Comparison of ENCODE assay signal across 21 cellular contexts in the genomic region with DNA sequence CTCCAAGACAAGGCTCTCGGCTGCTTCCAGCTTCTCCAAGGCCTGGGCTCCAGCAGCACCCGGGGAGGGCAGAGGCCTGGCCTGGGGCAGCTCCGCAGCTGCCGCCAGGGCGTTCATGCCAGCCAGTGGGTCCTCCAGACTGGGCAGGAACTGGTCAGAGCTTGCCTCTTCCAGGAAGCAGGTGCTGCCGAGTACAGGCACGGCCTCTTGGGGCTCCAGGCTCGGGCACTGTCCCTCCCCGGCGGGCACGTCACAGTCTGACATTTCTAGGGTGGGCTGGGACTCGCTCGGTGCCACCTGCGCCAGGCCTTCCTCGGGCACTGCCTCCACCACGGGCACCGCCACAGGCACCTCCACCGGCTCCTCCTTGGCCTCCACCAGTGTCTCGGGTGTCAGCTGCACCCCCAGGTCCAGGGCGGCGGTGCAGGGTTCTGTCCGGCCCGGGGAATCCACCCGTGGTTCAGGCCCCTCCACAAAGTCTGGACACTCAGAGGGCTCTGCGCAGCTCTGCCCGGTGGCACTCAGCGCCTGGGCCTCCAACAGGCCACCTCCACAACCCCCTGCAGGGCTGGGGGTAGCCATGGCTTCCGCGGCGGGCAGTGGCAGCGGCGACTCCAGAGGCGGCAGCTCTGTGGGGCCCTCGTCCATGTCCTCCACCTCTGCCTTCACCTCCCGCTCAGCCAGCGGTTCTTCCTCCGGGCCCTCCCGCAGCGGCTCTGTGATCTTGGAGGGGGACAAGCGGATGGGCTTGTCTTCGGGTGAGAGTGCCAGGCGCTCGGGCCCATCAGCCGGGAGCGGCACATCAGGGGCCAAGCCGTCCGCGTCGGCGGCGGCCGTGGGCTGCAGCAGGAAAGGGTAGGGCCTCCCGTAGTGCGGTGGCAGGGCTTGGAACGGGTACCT. TPM values are rescaled to one million over a fixed set of nuclear protein-coding genes. Genes with fewer than 3 reads are reported as not detected.
A peak's percentile ranks its signal among the peaks of the same experiment; 100 is the strongest.
DNase-seq lines count a peak whose midpoint lies in the region; ATAC-seq, FAIRE-seq and TF ChIP-seq lines count a peak whose summit lies in the region.
"Had no signal": no experiment of that assay in that cellular context is flagged by ENCODE, and none has a peak within 500 bp of the region (broad histone marks: within the 10 kb centered on the region; RNA-seq: fewer than 3 reads in every experiment).

No MANE protein-coding gene starts in this region.

- intact Hi-C loops in Calu3 (cut with micrococcal nuclease; ENCODE audit: unreplicated experiment): no loop called here
- intact Hi-C loops in Panc1 (cut with micrococcal nuclease; ENCODE audit: unreplicated experiment): no loop called here
- intact Hi-C loops in endothelial cell of umbilical vein (cut with micrococcal nuclease): no loop called here
- intact Hi-C loops in Right ventricle myocardium superior (cut with DNase I): no loop called here

- H3K36me3 Mint-ChIP-seq in Calu3 (ENCODE audit: insufficient read depth, unreplicated experiment) (peaks cover 92% of the 10 kb centered on the region), progenitor cell of endocrine pancreas (ENCODE audit: insufficient read depth) (peaks cover 22% of the 10 kb centered on the region)
- H3K36me3 Mint-ChIP-seq in activated CD4-positive, alpha-beta T cell treated with anti-CD3 and anti-CD28 coated beads, Interleukin-2, amount 10 ng/mL, durations not matched to agents 7 days and 5 days (ENCODE audit: low read depth): peaks cover 23% of the 10 kb centered on the region

- no peak overlapping the region for H3K4me3 ChIP-seq in Panc1 (ENCODE audit: low read depth in 2 of 2, low read length in 2 of 2)
- no peak overlapping the region for H3K4me3 ChIP-seq in endothelial cell of umbilical vein (replicated peaks in 1 of 3; ENCODE audit: insufficient read depth in 1 of 3, low read depth in 1 of 3, low read length in 3 of 3)
- H3K4me3 ChIP-seq: A549; BLaER1 treated with 17β-estradiol and CSF1 and Interleukin-3, amounts not matched to agents 10 nM and 100 nM; PC-9 had no signal

- CTCF ChIA-PET in Calu3 (lab: Charles Lee) (interaction anchor here (1.6 kb wide), 1 partner anchor 130 kb away, joined by 3 read pairs; no protein-coding TSS in a partner anchor), Panc1 (lab: Charles Lee) (no interaction called here), endothelial cell of umbilical vein (lab: Charles Lee) (interaction anchor here (0.6 to 0.9 kb wide), 3 partner anchors 16 to 131 kb away, joined by 3 to 4 read pairs (median 3); no protein-coding TSS in a partner anchor)
- CTCF ChIA-PET in activated CD4-positive, alpha-beta T cell treated with anti-CD3 and anti-CD28 coated beads, Interleukin-2, amount 10 ng/mL, durations not matched to agents 7 days and 5 days (lab: Charles Lee): no interaction called here

- H3K4me1 ChIP-seq in Panc1 (ENCODE audit: control insufficient read depth, insufficient read depth, low read length): peaks cover 7% of the 10 kb centered on the region
- H3K4me1 ChIP-seq in endothelial cell of umbilical vein (ENCODE audit: control insufficient read depth, extremely low read depth, insufficient read depth, low read length): no peaks in the 10 kb centered on the region
- H3K4me1 ChIP-seq: A549 had no signal

- ATAC-seq in Panc1: no peak
- no peak for ATAC-seq in Right ventricle myocardium superior (ENCODE audit: poor library complexity)
- no peak for ATAC-seq in GM19023 (IDR thresholded peaks at IDR 0.05; ENCODE audit: unreplicated experiment)
- ATAC-seq: A549; CD8-positive, alpha-beta T cell had no signal

- H3K27me3 Mint-ChIP-seq in Calu3 (ENCODE audit: unreplicated experiment) (no peaks in the 10 kb centered on the region), progenitor cell of endocrine pancreas (no peaks in the 10 kb centered on the region)
- no peaks in the 10 kb centered on the region for H3K27me3 Mint-ChIP-seq in activated CD4-positive, alpha-beta T cell treated with anti-CD3 and anti-CD28 coated beads, Interleukin-2, amount 10 ng/mL, durations not matched to agents 7 days and 5 days

- no peak overlapping the region for H2AFZ ChIP-seq in endothelial cell of umbilical vein (ENCODE audit: low read depth, low read length)
- H2AFZ ChIP-seq: PC-9 had no signal

- H3K4me2 ChIP-seq in endothelial cell of umbilical vein (ENCODE audit: insufficient read depth, low read length): no peak overlapping the region
- H3K4me2 ChIP-seq: A549; BLaER1 treated with 17β-estradiol and CSF1 and Interleukin-3, amounts not matched to agents 10 nM and 100 nM; PC-9 had no signal

- H3K4me1 Mint-ChIP-seq in Calu3 (ENCODE audit: low read depth, unreplicated experiment) (peaks cover 10% of the 10 kb centered on the region), progenitor cell of endocrine pancreas (ENCODE audit: low read depth) (no peaks in the 10 kb centered on the region)
- peaks cover 8% of the 10 kb centered on the region for H3K4me1 Mint-ChIP-seq in activated CD4-positive, alpha-beta T cell treated with anti-CD3 and anti-CD28 coated beads, Interleukin-2, amount 10 ng/mL, durations not matched to agents 7 days and 5 days

- TF ChIP-seq CTCF in Calu3 (IDR thresholded peaks at IDR 0.05; ENCODE audit: unreplicated experiment): no peak
- no peak for TF ChIP-seq CTCF in Panc1 (IDR thresholded peaks at IDR 0.05)
- no peak for TF ChIP-seq CTCF in endothelial cell of umbilical vein (IDR thresholded peaks at IDR 0.05; ENCODE audit: extremely low read depth in 1 of 2, insufficient read depth in 1 of 2, low read depth in 1 of 2, low read length in 2 of 2)
- no peak for TF ChIP-seq CTCF in progenitor cell of endocrine pancreas (IDR thresholded peaks at IDR 0.05; ENCODE audit: unreplicated experiment)

- no peaks in the 10 kb centered on the region for H3K9me1 ChIP-seq in endothelial cell of umbilical vein (replicated peaks; ENCODE audit: control insufficient read depth, extremely low read depth, insufficient read depth, low read length)

- H3K9me3 Mint-ChIP-seq in Calu3 (ENCODE audit: low read depth, unreplicated experiment): no peaks in the 10 kb centered on the region
- H3K9me3 Mint-ChIP-seq in progenitor cell of endocrine pancreas (ENCODE audit: low read depth): no peaks in the 10 kb centered on the region
- no peaks in the 10 kb centered on the region for H3K9me3 Mint-ChIP-seq in activated CD4-positive, alpha-beta T cell treated with anti-CD3 and anti-CD28 coated beads, Interleukin-2, amount 10 ng/mL, durations not matched to agents 7 days and 5 days
- H3K9me3 Mint-ChIP-seq: CD8-positive, alpha-beta T cell had no signal

- H4K20me1 ChIP-seq in endothelial cell of umbilical vein (replicated peaks; ENCODE audit: control insufficient read depth, extremely low read depth, insufficient read depth, low read length): no peaks in the 10 kb centered on the region

- TF ChIP-seq POLR2A in endothelial cell of umbilical vein (IDR thresholded peaks at IDR 0.05; ENCODE audit: low read depth, low read length): no peak

- peaks cover 5% of the 10 kb centered on the region for H3K79me2 ChIP-seq in endothelial cell of umbilical vein (ENCODE audit: control insufficient read depth, insufficient read depth, low read length)

- H3K36me3 ChIP-seq in Panc1 (ENCODE audit: control insufficient read depth, insufficient read depth, low read length) (peaks cover 5% of the 10 kb centered on the region; the same call in 1 of the 2 replicates), endothelial cell of umbilical vein (ENCODE audit: control insufficient read depth in 2 of 2, extremely low read depth in 1 of 2, insufficient read depth in 2 of 2, low read length in 2 of 2) (peaks cover 0 to 43% of the 10 kb centered on the region in 2 experiments)

- H3K9ac ChIP-seq in endothelial cell of umbilical vein (replicated peaks; ENCODE audit: extremely low read depth, insufficient read depth, low read length): no peak overlapping the region

- BruUV-seq in Calu3 (replicated peaks; lab: Mats Ljungman, UMichigan) (TSS peak; percentile 42), Panc1 (replicated peaks; lab: Mats Ljungman, UMichigan) (TSS peak; percentile 54), endothelial cell of umbilical vein (replicated peaks; lab: Mats Ljungman, UMichigan) (TSS peak; percentile 80)

- no peak for DNase-seq in Calu3
- no peak for DNase-seq in Panc1 (ENCODE audit: low read depth, low spot score)
- DNase-seq in endothelial cell of umbilical vein (ENCODE audit: low read depth, low spot score): no peak
- DNase-seq in progenitor cell of endocrine pancreas (ENCODE audit: low spot score, unreplicated experiment): no peak
- DNase-seq in inferior parietal cortex (ENCODE audit: extremely low spot score): no peak
- no peak for DNase-seq in activated CD4-positive, alpha-beta T cell treated with anti-CD3 and anti-CD28 coated beads, Interleukin-2, amount 10 ng/mL, durations not matched to agents 7 days and 5 days
- no peak for DNase-seq in Right ventricle myocardium superior
- DNase-seq: CD8-positive, alpha-beta T cell; DMS79 treated with DMSO at 0.1 percent for 48 hours; H7; MV-4-11; NCI-H187; NCI-H2107; NCI-H2227 treated with DMSO at 0.1 percent for 48 hours; NCI-H510A treated with DMSO at 0.1 percent for 48 hours; NCI-H82; SW 1271 had no signal

- H3K4me3 Mint-ChIP-seq in Calu3 (ENCODE audit: low read depth, unreplicated experiment) (no peak overlapping the region), progenitor cell of endocrine pancreas (ENCODE audit: low read depth) (no peak overlapping the region)
- H3K4me3 Mint-ChIP-seq in activated CD4-positive, alpha-beta T cell treated with anti-CD3 and anti-CD28 coated beads, Interleukin-2, amount 10 ng/mL, durations not matched to agents 7 days and 5 days: no peak overlapping the region
- H3K4me3 Mint-ChIP-seq: CD8-positive, alpha-beta T cell had no signal

- FAIRE-seq in endothelial cell of umbilical vein (lab: Jason Lieb, UNC): no peak
- FAIRE-seq: A549 had no signal

- H3K27ac ChIP-seq in Panc1 (ENCODE audit: low read length): no peak overlapping the region
- no peak overlapping the region for H3K27ac ChIP-seq in endothelial cell of umbilical vein (ENCODE audit: insufficient read depth, low read depth, low read length)
- H3K27ac ChIP-seq: A549; BLaER1 treated with 17β-estradiol and CSF1 and Interleukin-3, amounts not matched to agents 10 nM and 100 nM; PC-9 had no signal

- dilution Hi-C loops in endothelial cell of umbilical vein (cut with MboI; ENCODE audit: extremely low pct_ligation_motif_present, low sequenced_read_pairs): no loop called here

- H3K9me3 ChIP-seq in Panc1 (ENCODE audit: control insufficient read depth, insufficient read depth, low read depth, low read length): no peaks in the 10 kb centered on the region
- no peaks in the 10 kb centered on the region for H3K9me3 ChIP-seq in endothelial cell of umbilical vein (replicated peaks; ENCODE audit: control insufficient read depth, insufficient read depth, low read length)
- H3K9me3 ChIP-seq: A549; BLaER1 treated with 17β-estradiol and CSF1 and Interleukin-3, amounts not matched to agents 10 nM and 100 nM had no signal

- POLR2A ChIA-PET in Panc1 (lab: Charles Lee) (no interaction called here), endothelial cell of umbilical vein (lab: Charles Lee) (no interaction called here)
- POLR2A ChIA-PET in activated CD4-positive, alpha-beta T cell treated with anti-CD3 and anti-CD28 coated beads, Interleukin-2, amount 10 ng/mL, durations not matched to agents 7 days and 5 days (lab: Charles Lee): no interaction called here

- in situ Hi-C loops in Panc1 (cut with HindIII; ENCODE audit: low pct_unique_long_range_greater_than_20kb, low sequenced_read_pairs): no loop called here

- H3K27me3 ChIP-seq in Panc1 (ENCODE audit: control insufficient read depth, insufficient read depth, low read length): no peaks in the 10 kb centered on the region
- no peaks in the 10 kb centered on the region for H3K27me3 ChIP-seq in endothelial cell of umbilical vein (ENCODE audit: control insufficient read depth in 2 of 2, insufficient read depth in 2 of 2, low read length in 2 of 2)
- H3K27me3 ChIP-seq: BLaER1 treated with 17β-estradiol and CSF1 and Interleukin-3, amounts not matched to agents 10 nM and 100 nM had no signal

- H3K27ac Mint-ChIP-seq in Calu3 (ENCODE audit: unreplicated experiment): peak overlapping the region; percentile 25
- H3K27ac Mint-ChIP-seq in progenitor cell of endocrine pancreas: peak overlapping the region; percentile 64
- H3K27ac Mint-ChIP-seq in activated CD4-positive, alpha-beta T cell treated with anti-CD3 and anti-CD28 coated beads, Interleukin-2, amount 10 ng/mL, durations not matched to agents 7 days and 5 days: no peak overlapping the region
- H3K27ac Mint-ChIP-seq: CD8-positive, alpha-beta T cell had no signal

RNA-seq across cellular contexts. Expression of gene TNRC18, which starts 52.9 kb away (rescaled TPM):
- total RNA-seq in Calu3 (2022) (213 and 218 TPM in 2 replicates), Panc1 (2021; ENCODE audit: unreplicated experiment) (148 TPM), endothelial cell of umbilical vein (64.6 and 65.0 TPM in 2 replicates), progenitor cell of endocrine pancreas (190 and 197 TPM in 2 replicates), Right ventricle myocardium superior (29.5 TPM)
- polyA plus RNA-seq in Panc1 (2012; ENCODE audit: insufficient read length): 171 TPM
- polyA plus RNA-seq in endothelial cell of umbilical vein: 14.8 and 16.8 TPM in 2 replicates
- 15.2 and 20.7 TPM in 2 replicates for polyA plus RNA-seq in endothelial cell of umbilical vein (2011; cell fraction: cytosol; rRNA removed)
- polyA plus RNA-seq in endothelial cell of umbilical vein (2011; cell fraction: nucleus; rRNA removed): 44.0 and 48.9 TPM in 2 replicates
- 25.5 and 34.3 TPM in 2 replicates for polyA plus RNA-seq in endothelial cell of umbilical vein (2012)
- polyA minus RNA-seq in endothelial cell of umbilical vein: 25.8 and 35.4 TPM in 2 replicates
- 31.4 TPM for polyA minus RNA-seq in endothelial cell of umbilical vein (2011; cell fraction: cytosol; rRNA and poly(A)+ RNA removed)
- polyA minus RNA-seq in endothelial cell of umbilical vein (2011; cell fraction: nucleus; rRNA and poly(A)+ RNA removed): 25.3 and 40.1 TPM in 2 replicates
- 10 to 100 TPM; 45.8 to 53.9 TPM for total RNA-seq in activated CD4-positive, alpha-beta T cell treated with anti-CD3 and anti-CD28 coated beads, Interleukin-2, amount 10 ng/mL, durations not matched to agents 7 days and 5 days

Comparison
In these comparisons a context has a peak if more than half of its experiments do, and no peak if none do; other contexts are left out.
1. CTCF ChIA-PET loops: an anchor here in Calu3 (1.6 kb wide) and endothelial cell of umbilical vein (0.6 to 0.9 kb wide); none called in Panc1 and activated CD4-positive, alpha-beta T cell treated with anti-CD3 and anti-CD28 coated beads, Interleukin-2, amount 10 ng/mL, durations not matched to agents 7 days and 5 days.